ENCODE assay signal across 1 cellular context in genomic region chr12:51172515-51173431, GRCh38.
A peak's percentile ranks its signal among the peaks of the same experiment; 100 is the strongest.
TF ChIP-seq lines count a peak whose summit lies in the region.

Gene TFCP2, minus strand, starts transcription at chr12:51173135. Its CDS starts 713 bp downstream, at chr12:51172422.

TF ChIP-seq in HepG2, 621 proteins besides CTCF, POLR2A, EP300 and RAD21 (continued from another document and continues in another):
- TF ChIP-seq ZFP91 (CRISPR knock-in tag; IDR thresholded peaks at IDR 0.05; ENCODE audit: borderline replicate concordance), result peak; percentile 87
- TF ChIP-seq ZNF276 (CRISPR knock-in tag; IDR thresholded peaks at IDR 0.05; ENCODE audit: low read depth), result no peak
- peak; percentile 90 for TF ChIP-seq SP2 (CRISPR knock-in tag; IDR thresholded peaks at IDR 0.05)
- no peak for TF ChIP-seq ZNF761 (CRISPR knock-in tag; conservative IDR thresholded peaks at IDR 0.05)
- peak; percentile 36; the same call in 1 of the 2 replicates for TF ChIP-seq TBX3 (IDR thresholded peaks at IDR 0.05; ENCODE audit: borderline replicate concordance)
- peak; percentile 97 for TF ChIP-seq ATF1 (CRISPR knock-in tag; IDR thresholded peaks at IDR 0.05)
- peak; percentile 88; the same call in 1 of the 2 replicates for TF ChIP-seq ZMAT3 (CRISPR knock-in tag; conservative IDR thresholded peaks at IDR 0.05)
- no peak for TF ChIP-seq ZNF512B (CRISPR knock-in tag; IDR thresholded peaks at IDR 0.05; ENCODE audit: borderline replicate concordance)
- peak; percentile 81 for TF ChIP-seq ZNF407 (CRISPR knock-in tag; IDR thresholded peaks at IDR 0.05; ENCODE audit: not compliant biosample characterization)
- 0 out of 2 replicates have a peak, but pooled peaks have one; percentile 33 for TF ChIP-seq ZNF143 (CRISPR knock-in tag; IDR thresholded peaks at IDR 0.05)
- TF ChIP-seq PHF5A (CRISPR knock-in tag; IDR thresholded peaks at IDR 0.05; ENCODE audit: low read depth, unreplicated experiment), result no peak
- no peak for TF ChIP-seq CAMTA2 (CRISPR knock-in tag; IDR thresholded peaks at IDR 0.05; ENCODE audit: borderline replicate concordance)
- TF ChIP-seq ZNF75D (CRISPR knock-in tag; IDR thresholded peaks at IDR 0.05; ENCODE audit: borderline replicate concordance), result no peak
- TF ChIP-seq ZNF790 (CRISPR knock-in tag; IDR thresholded peaks at IDR 0.05; ENCODE audit: borderline replicate concordance), result peak; percentile 74; the same call in 1 of the 2 replicates
- TF ChIP-seq FOXO1 (CRISPR knock-in tag; IDR thresholded peaks at IDR 0.05), result no peak
- TF ChIP-seq ZFP36 (IDR thresholded peaks at IDR 0.05; ENCODE audit: borderline replicate concordance, low read depth, low read length, partially characterized antibody), result no peak
- TF ChIP-seq ETV5 (CRISPR knock-in tag; IDR thresholded peaks at IDR 0.05; ENCODE audit: borderline replicate concordance), result peak; percentile 57; the same call in 1 of the 2 replicates
- TF ChIP-seq FOXP4 (CRISPR knock-in tag; IDR thresholded peaks at IDR 0.05), result no peak
- no peak for TF ChIP-seq ZNF879 (CRISPR knock-in tag; IDR thresholded peaks at IDR 0.05)
- TF ChIP-seq ZNF503 (CRISPR knock-in tag; IDR thresholded peaks at IDR 0.05), result no peak
- peak; percentile 99 for TF ChIP-seq ATF7 (IDR thresholded peaks at IDR 0.05)
- peak; percentile 86; the same call in 1 of the 2 replicates for TF ChIP-seq ATF7 (CRISPR knock-in tag; IDR thresholded peaks at IDR 0.05)
- no peak for TF ChIP-seq RCOR2 (CRISPR knock-in tag; IDR thresholded peaks at IDR 0.05)
- TF ChIP-seq ZNF280D (CRISPR knock-in tag; IDR thresholded peaks at IDR 0.05), result peak; percentile 34; the same call in 1 of the 2 replicates
- no peak for TF ChIP-seq ZNF800 (CRISPR knock-in tag; IDR thresholded peaks at IDR 0.05)
- TF ChIP-seq PHF21A (CRISPR knock-in tag; IDR thresholded peaks at IDR 0.05), result peak; percentile 78
- peak; percentile 71; the same call in 1 of the 2 replicates for TF ChIP-seq EHMT2 (IDR thresholded peaks at IDR 0.05; ENCODE audit: borderline replicate concordance, low read depth, low read length)
- TF ChIP-seq MAX (IDR thresholded peaks at IDR 0.05), result peak; percentile 79
- no peak for TF ChIP-seq KDM5A (IDR thresholded peaks at IDR 0.05; ENCODE audit: borderline replicate concordance, low read length)
- no peak for TF ChIP-seq U2AF1 (optimal IDR thresholded peaks at IDR 0.05; ENCODE audit: low read depth, low read length)
